In genomic region chr1:41939194-41939593, GRCh38 we compare ENCODE assay signal across 24 cellular contexts.
"Had no signal": no experiment of that assay in that cellular context is flagged by ENCODE, and none has a peak within 500 bp of the region (broad histone marks: within the 10 kb centered on the region; RNA-seq: fewer than 3 reads in every experiment).

No MANE protein-coding gene starts in this region.

- ATAC-seq: activated CD8-positive, alpha-beta T cell treated with anti-CD3 and anti-CD28 coated beads, Interleukin-2, amount 10 ng/mL, durations not matched to agents 7 days and 5 days; sciatic nerve; stimulated activated effector memory CD8-positive, alpha-beta T cell treated with anti-CD3 and anti-CD28 coated beads, Interleukin-12 subunit alpha, Interleukin-12 subunit beta, amount 100 ng/mL, for 72 hours; stimulated activated naive CD8-positive, alpha-beta T cell treated with anti-CD3 and anti-CD28 coated beads, Interleukin-15, amount 100 ng/mL, for 72 hours had no signal

- H3K36me3 Mint-ChIP-seq: stimulated activated effector memory CD8-positive, alpha-beta T cell treated with anti-CD3 and anti-CD28 coated beads, Interleukin-12 subunit alpha, Interleukin-12 subunit beta, amount 100 ng/mL, for 72 hours had no signal

- H3K4me3 ChIP-seq: ascending aorta, breast epithelium, esophagus muscularis mucosa, tibial artery had no signal

- H3K4me1 ChIP-seq: ascending aorta, breast epithelium, esophagus muscularis mucosa, parathyroid adenoma, tibial artery had no signal

- H3K79me2 ChIP-seq: parathyroid adenoma had no signal

- H3K27ac ChIP-seq: ascending aorta, breast epithelium, esophagus muscularis mucosa, parathyroid adenoma, tibial artery, WERI-Rb-1 had no signal

- DNase-seq: activated CD4-positive, alpha-beta T cell treated with anti-CD3 and anti-CD28 coated beads for 1 hour; activated CD4-positive, alpha-beta T cell treated with anti-CD3 and anti-CD28 coated beads, Interleukin-2, amount 50 U/mL, for 1 hour; activated CD8-positive, alpha-beta T cell treated with anti-CD3 and anti-CD28 coated beads, Interleukin-2, amount 10 ng/mL, durations not matched to agents 7 days and 5 days; activated gamma-delta T cell treated with Interleukin-2 at 50 U/mL for 16 hours; activated T-cell treated with anti-CD3 and anti-CD28 coated beads, Interleukin-2, amount 50 U/mL, for 1 hour; effector memory CD4-positive, alpha-beta T cell; hippocampal formation; nucleus accumbens; small intestine; stimulated activated CD4-positive, alpha-beta T cell treated with anti-CD3 and anti-CD28 coated beads, Interleukin-2, amount 100 ng/mL, for 24 hours; stimulated activated naive CD8-positive, alpha-beta T cell treated with anti-CD3 and anti-CD28 coated beads, Interleukin-15, amount 100 ng/mL, for 72 hours; T-helper 2 cell; tibial artery; WERI-Rb-1 had no signal

- H3K27ac Mint-ChIP-seq: activated CD8-positive, alpha-beta T cell treated with anti-CD3 and anti-CD28 coated beads, Interleukin-2, amount 10 ng/mL, durations not matched to agents 7 days and 5 days; activated naive CD4-positive, alpha-beta T cell treated with anti-CD3 and anti-CD28 coated beads, Interleukin-2, amount 50 U/mL, for 24 hours; memory B cell; nephron; stimulated activated effector memory CD8-positive, alpha-beta T cell treated with anti-CD3 and anti-CD28 coated beads, Interleukin-12 subunit alpha, Interleukin-12 subunit beta, amount 100 ng/mL, for 72 hours; stimulated activated naive CD8-positive, alpha-beta T cell treated with anti-CD3 and anti-CD28 coated beads, Interleukin-15, amount 100 ng/mL, for 72 hours had no signal

- H3K9me3 Mint-ChIP-seq: central memory CD8-positive, alpha-beta T cell had no signal

- H3K36me3 ChIP-seq: ascending aorta, breast epithelium, esophagus muscularis mucosa, tibial artery, WERI-Rb-1 had no signal

- H3K4me1 Mint-ChIP-seq: memory B cell, nephron had no signal

- H2AFZ ChIP-seq: parathyroid adenoma had no signal

- H3K27me3 ChIP-seq: ascending aorta, breast epithelium, esophagus muscularis mucosa, tibial artery had no signal

- H3K27me3 Mint-ChIP-seq: activated naive CD4-positive, alpha-beta T cell treated with anti-CD3 and anti-CD28 coated beads, Interleukin-2, amount 50 U/mL, for 24 hours; central memory CD8-positive, alpha-beta T cell; stimulated activated naive CD8-positive, alpha-beta T cell treated with anti-CD3 and anti-CD28 coated beads, Interleukin-15, amount 100 ng/mL, for 72 hours had no signal

- H3K9ac ChIP-seq: parathyroid adenoma had no signal

- H3K4me3 Mint-ChIP-seq: activated CD8-positive, alpha-beta T cell treated with anti-CD3 and anti-CD28 coated beads, Interleukin-2, amount 10 ng/mL, durations not matched to agents 7 days and 5 days; activated naive CD4-positive, alpha-beta T cell treated with anti-CD3 and anti-CD28 coated beads, Interleukin-2, amount 50 U/mL, for 24 hours; central memory CD8-positive, alpha-beta T cell; memory B cell; nephron; stimulated activated effector memory CD8-positive, alpha-beta T cell treated with anti-CD3 and anti-CD28 coated beads, Interleukin-12 subunit alpha, Interleukin-12 subunit beta, amount 100 ng/mL, for 72 hours; stimulated activated naive CD8-positive, alpha-beta T cell treated with anti-CD3 and anti-CD28 coated beads, Interleukin-15, amount 100 ng/mL, for 72 hours had no signal
